In genomic region chr10:93841930-93842329, GRCh38 we compare ENCODE assay signal across 20 cellular contexts.
"Had no signal": no experiment of that assay in that cellular context is flagged by ENCODE, and none has a peak within 500 bp of the region (broad histone marks: within the 10 kb centered on the region; RNA-seq: fewer than 3 reads in every experiment).

No MANE protein-coding gene starts in this region.

- H3K4me3 Mint-ChIP-seq: activated CD4-positive, alpha-beta T cell treated with anti-CD3 and anti-CD28 coated beads for 36 hours; activated naive CD8-positive, alpha-beta T cell treated with anti-CD3 and anti-CD28 coated beads for 36 hours; activated T-cell treated with anti-CD3 and anti-CD28 coated beads, Interleukin-2, amount 50 U/mL, for 4 hours; dendritic cell treated with granulocyte-macrophage colony-stimulating factor and Interleukin-4, amounts not matched to agents 40 ng/mL and 50 ng/mL, for 4 days; naive B cell had no signal

- H3K27ac ChIP-seq: neutrophil, ovary, prostate gland, thyroid gland, upper lobe of right lung had no signal

- ATAC-seq: activated CD4-positive, alpha-beta T cell treated with anti-CD3 and anti-CD28 coated beads for 36 hours; activated T-cell treated with anti-CD3 and anti-CD28 coated beads, Interleukin-2, amount 50 U/mL, for 4 hours; left colon; SK-N-SH treated with all-trans-retinoic acid at 6 μM for 48 hours; stimulated activated naive CD8-positive, alpha-beta T cell treated with anti-CD3 and anti-CD28 coated beads, Interleukin-15, Interleukin-2, amounts not matched to agents 100 U/mL and 50 U/mL, for 24 hours; upper lobe of right lung had no signal

- H3K36me3 Mint-ChIP-seq: activated naive CD8-positive, alpha-beta T cell treated with anti-CD3 and anti-CD28 coated beads for 36 hours; naive B cell had no signal

- H3K27me3 ChIP-seq: neutrophil, ovary, thyroid gland, upper lobe of right lung had no signal

- H3K4me1 Mint-ChIP-seq: activated CD4-positive, alpha-beta T cell treated with anti-CD3 and anti-CD28 coated beads for 36 hours; activated naive CD8-positive, alpha-beta T cell treated with anti-CD3 and anti-CD28 coated beads for 36 hours; naive B cell had no signal

- H3K9me3 ChIP-seq: neutrophil, prostate gland, thyroid gland, upper lobe of right lung had no signal

- DNase-seq: activated CD4-positive, alpha-beta T cell treated with anti-CD3 and anti-CD28 coated beads for 36 hours; activated CD4-positive, alpha-beta T cell treated with anti-CD3 and anti-CD28 coated beads, Interleukin-2, amount 50 U/mL, for 4 hours; activated CD8-positive, alpha-beta memory T cell treated with anti-CD3 and anti-CD28 coated beads, Interleukin-2, amount 50 U/mL, for 48 hours; activated naive CD4-positive, alpha-beta T cell treated with Interleukin-2 at 50 U/mL for 16 hours; activated naive CD8-positive, alpha-beta T cell treated with anti-CD3 and anti-CD28 coated beads for 36 hours; activated T-cell treated with anti-CD3 and anti-CD28 coated beads, Interleukin-2, amount 50 U/mL, for 4 hours; effector CD8-positive, alpha-beta T cell; foreskin melanocyte; left colon; mesenchymal stem cell; naive B cell; ovary; stimulated activated CD4-positive, alpha-beta T cell treated with anti-CD3 and anti-CD28 coated beads, Interleukin-4, amount 100 ng/mL, for 1 hour; stimulated activated naive CD8-positive, alpha-beta T cell treated with anti-CD3 and anti-CD28 coated beads, Interleukin-15, Interleukin-2, amounts not matched to agents 100 U/mL and 50 U/mL, for 24 hours; thyroid gland; upper lobe of right lung had no signal

- H3K4me1 ChIP-seq: prostate gland, thyroid gland, upper lobe of right lung had no signal

- H3K4me3 ChIP-seq: ovary, prostate gland, thyroid gland, upper lobe of right lung had no signal

- H3K27ac Mint-ChIP-seq: activated CD4-positive, alpha-beta T cell treated with anti-CD3 and anti-CD28 coated beads for 36 hours; activated naive CD8-positive, alpha-beta T cell treated with anti-CD3 and anti-CD28 coated beads for 36 hours; dendritic cell treated with granulocyte-macrophage colony-stimulating factor and Interleukin-4, amounts not matched to agents 40 ng/mL and 50 ng/mL, for 4 days; naive B cell had no signal

- H3K9me3 Mint-ChIP-seq: activated naive CD8-positive, alpha-beta T cell treated with anti-CD3 and anti-CD28 coated beads for 36 hours; activated T-cell treated with anti-CD3 and anti-CD28 coated beads, Interleukin-2, amount 50 U/mL, for 4 hours; dendritic cell treated with granulocyte-macrophage colony-stimulating factor and Interleukin-4, amounts not matched to agents 40 ng/mL and 50 ng/mL, for 4 days had no signal

- H3K36me3 ChIP-seq: neutrophil, ovary, prostate gland, thyroid gland, upper lobe of right lung had no signal

- H3K27me3 Mint-ChIP-seq: dendritic cell treated with granulocyte-macrophage colony-stimulating factor and Interleukin-4, amounts not matched to agents 40 ng/mL and 50 ng/mL, for 4 days had no signal
